ENCODE assay signal across 9 cellular contexts in genomic region chr11:33735166-33735425, GRCh38. TPM values are rescaled to one million over a fixed set of nuclear protein-coding genes. Genes with fewer than 3 reads are reported as not detected.
DNase-seq lines count a peak whose midpoint lies in the region; ATAC-seq and FAIRE-seq lines count a peak whose summit lies in the region.
"Had no signal": no experiment of that assay in that cellular context is flagged by ENCODE, and none has a peak within 500 bp of the region (broad histone marks: within the 10 kb centered on the region; RNA-seq: fewer than 3 reads in every experiment).

No MANE protein-coding gene starts in this region.

- H3K36me3 Mint-ChIP-seq in activated T-helper 2 cell treated with anti-CD3 and anti-CD28 coated beads, Interferon-gamma antibody, Interleukin-2, Interleukin-4, amounts not matched to agents 10 μg/mL and 5 μg/mL and 100 μg/mL, durations not matched to agents 14 hours and 24 hours and 36 hours (ENCODE audit: low read depth): peaks cover 42% of the 10 kb centered on the region
- no peaks in the 10 kb centered on the region for H3K36me3 Mint-ChIP-seq in immature natural killer cell

- peaks cover 12% of the 10 kb centered on the region for H3K27me3 Mint-ChIP-seq in activated T-helper 2 cell treated with anti-CD3 and anti-CD28 coated beads, Interferon-gamma antibody, Interleukin-2, Interleukin-4, amounts not matched to agents 10 μg/mL and 5 μg/mL and 100 μg/mL, durations not matched to agents 14 hours and 24 hours and 36 hours (ENCODE audit: low read depth)
- peaks cover 2 to 12% (median 3%) of the 10 kb centered on the region in 3 donors for H3K27me3 Mint-ChIP-seq in immature natural killer cell (ENCODE audit: low read depth in 3 of 3)

- ATAC-seq in HG02610 (IDR thresholded peaks at IDR 0.05; ENCODE audit: unreplicated experiment): peak; percentile 0

- peak overlapping the region; percentile 87 for H3K4me3 Mint-ChIP-seq in activated T-helper 2 cell treated with anti-CD3 and anti-CD28 coated beads, Interferon-gamma antibody, Interleukin-2, Interleukin-4, amounts not matched to agents 10 μg/mL and 5 μg/mL and 100 μg/mL, durations not matched to agents 14 hours and 24 hours and 36 hours (ENCODE audit: low read depth)
- peak overlapping the region; percentile 89 to 97 (median 93) for H3K4me3 Mint-ChIP-seq in immature natural killer cell

- H3K9me3 Mint-ChIP-seq in activated T-helper 2 cell treated with anti-CD3 and anti-CD28 coated beads, Interferon-gamma antibody, Interleukin-2, Interleukin-4, amounts not matched to agents 10 μg/mL and 5 μg/mL and 100 μg/mL, durations not matched to agents 14 hours and 24 hours and 36 hours: no peaks in the 10 kb centered on the region
- H3K9me3 Mint-ChIP-seq in immature natural killer cell: no peaks in the 10 kb centered on the region

- DNase-seq in COLO668 (lab: John Stamatoyannopoulos, UW; ENCODE audit: unreplicated experiment) (peak; percentile 26), immature natural killer cell (no peak), substantia nigra (lab: John Stamatoyannopoulos, UW) (peak in 3 of 49 donors; percentile 11 to 30 (median 28)), NOMO-1 (lab: John Stamatoyannopoulos, UW; ENCODE audit: unreplicated experiment in 2 of 2) (no peak), AML-193 (lab: John Stamatoyannopoulos, UW) (no peak), HTR-8/SVneo (ENCODE audit: insufficient read length, low spot score) (no peak)
- no peak for DNase-seq in activated T-helper 2 cell treated with anti-CD3 and anti-CD28 coated beads, Interferon-gamma antibody, Interleukin-2, Interleukin-4, amounts not matched to agents 10 μg/mL and 5 μg/mL and 100 μg/mL, durations not matched to agents 14 hours and 24 hours and 36 hours (ENCODE audit: low spot score)

- H3K4me1 Mint-ChIP-seq in activated T-helper 2 cell treated with anti-CD3 and anti-CD28 coated beads, Interferon-gamma antibody, Interleukin-2, Interleukin-4, amounts not matched to agents 10 μg/mL and 5 μg/mL and 100 μg/mL, durations not matched to agents 14 hours and 24 hours and 36 hours (ENCODE audit: low read depth): peaks cover 39% of the 10 kb centered on the region
- H3K4me1 Mint-ChIP-seq in immature natural killer cell: peaks cover 25 to 35% of the 10 kb centered on the region in 2 donors

- peak overlapping the region; percentile 86 for H3K27ac Mint-ChIP-seq in activated T-helper 2 cell treated with anti-CD3 and anti-CD28 coated beads, Interferon-gamma antibody, Interleukin-2, Interleukin-4, amounts not matched to agents 10 μg/mL and 5 μg/mL and 100 μg/mL, durations not matched to agents 14 hours and 24 hours and 36 hours
- peak overlapping the region; percentile 36 to 90 (median 64) for H3K27ac Mint-ChIP-seq in immature natural killer cell

- H3K27ac ChIP-seq in substantia nigra (ENCODE audit: low read depth, low read length, poor library complexity, severe bottlenecking): peak overlapping the region; percentile 72

- no peak for FAIRE-seq in HTR-8/SVneo (lab: Jason Lieb, UNC)

- intact Hi-C loops in activated T-helper 2 cell treated with anti-CD3 and anti-CD28 coated beads, Interferon-gamma antibody, Interleukin-2, Interleukin-4, amounts not matched to agents 10 μg/mL and 5 μg/mL and 100 μg/mL, durations not matched to agents 14 hours and 24 hours and 36 hours (cut with micrococcal nuclease): loop anchor here (1.0 to 10.0 kb wide), 4 partner anchors 13 to 920 kb away; partner anchors contain the start of genes C11orf91 and CAPRIN1

RNA-seq across cellular contexts. Expression of gene CD59, which starts 1.1 kb away (rescaled TPM):
- 165 and 173 TPM in 2 replicates for total RNA-seq in activated T-helper 2 cell treated with anti-CD3 and anti-CD28 coated beads, Interferon-gamma antibody, Interleukin-2, Interleukin-4, amounts not matched to agents 10 μg/mL and 5 μg/mL and 100 μg/mL, durations not matched to agents 14 hours and 24 hours and 36 hours
- 10 to 100 TPM; 46.9 to 70.7 (median 54.9) TPM for polyA plus RNA-seq in immature natural killer cell

RNA-seq across cellular contexts. Expression of gene C11orf91, which starts 34.5 kb away (rescaled TPM):
- not detected in 2 replicates for total RNA-seq in activated T-helper 2 cell treated with anti-CD3 and anti-CD28 coated beads, Interferon-gamma antibody, Interleukin-2, Interleukin-4, amounts not matched to agents 10 μg/mL and 5 μg/mL and 100 μg/mL, durations not matched to agents 14 hours and 24 hours and 36 hours
- polyA plus RNA-seq in immature natural killer cell: not detected
- total RNA-seq: M059J had no signal

RNA-seq across cellular contexts. Expression of gene FBXO3, which starts 39.2 kb away (rescaled TPM):
- 13.9 TPM in 2 replicates for total RNA-seq in activated T-helper 2 cell treated with anti-CD3 and anti-CD28 coated beads, Interferon-gamma antibody, Interleukin-2, Interleukin-4, amounts not matched to agents 10 μg/mL and 5 μg/mL and 100 μg/mL, durations not matched to agents 14 hours and 24 hours and 36 hours
- 10 to 100 TPM; 33.5 to 46.9 (median 36.9) TPM for polyA plus RNA-seq in immature natural killer cell
